In genomic region chr12:32736445-32736844, GRCh38 we compare ENCODE assay signal across 1 cellular context.
TF ChIP-seq lines count a peak whose summit lies in the region.

No MANE protein-coding gene starts in this region.

TF ChIP-seq in K562, 482 proteins besides CTCF, POLR2A, EP300 and RAD21:
- TF ChIP-seq L3MBTL2 (IDR thresholded peaks at IDR 0.05) (no peak), ZNF551 (CRISPR knock-in tag; IDR thresholded peaks at IDR 0.05) (no peak), WHSC1 (IDR thresholded peaks at IDR 0.05; ENCODE audit: low read length) (no peak), SRSF9 (IDR thresholded peaks at IDR 0.05; ENCODE audit: borderline replicate concordance, low read depth, low read length) (no peak), ZNF280A (IDR thresholded peaks at IDR 0.05; ENCODE audit: low read depth, partially characterized antibody) (no peak), ESRRA (IDR thresholded peaks at IDR 0.05; ENCODE audit: borderline replicate concordance, low read depth) (no peak), ZNF507 (tag; conservative IDR thresholded peaks at IDR 0.05) (no peak), ZNF695 (CRISPR knock-in tag; IDR thresholded peaks at IDR 0.05) (no peak), HNRNPLL (IDR thresholded peaks at IDR 0.05; ENCODE audit: low read depth, low read length, poor library complexity, severe bottlenecking) (no peak), NR2F6 (CRISPR knock-in tag; IDR thresholded peaks at IDR 0.05) (no peak), MITF (IDR thresholded peaks at IDR 0.05) (no peak), CLOCK (CRISPR knock-in tag; IDR thresholded peaks at IDR 0.05; ENCODE audit: borderline replicate concordance) (no peak), ZNF282 (CRISPR knock-in tag; IDR thresholded peaks at IDR 0.05) (no peak), ZBTB17 (CRISPR knock-in tag; IDR thresholded peaks at IDR 0.05) (no peak), FOXA3 (CRISPR knock-in tag; conservative IDR thresholded peaks at IDR 0.05 in 1 of 2, IDR thresholded peaks at IDR 0.05 in 1 of 2) (no peak), RHOXF2B (CRISPR knock-in tag; conservative IDR thresholded peaks at IDR 0.05) (no peak), ELF4 (CRISPR knock-in tag; IDR thresholded peaks at IDR 0.05) (no peak), FOXP1 (CRISPR knock-in tag; IDR thresholded peaks at IDR 0.05) (no peak)
- TF ChIP-seq, protein P1, sequence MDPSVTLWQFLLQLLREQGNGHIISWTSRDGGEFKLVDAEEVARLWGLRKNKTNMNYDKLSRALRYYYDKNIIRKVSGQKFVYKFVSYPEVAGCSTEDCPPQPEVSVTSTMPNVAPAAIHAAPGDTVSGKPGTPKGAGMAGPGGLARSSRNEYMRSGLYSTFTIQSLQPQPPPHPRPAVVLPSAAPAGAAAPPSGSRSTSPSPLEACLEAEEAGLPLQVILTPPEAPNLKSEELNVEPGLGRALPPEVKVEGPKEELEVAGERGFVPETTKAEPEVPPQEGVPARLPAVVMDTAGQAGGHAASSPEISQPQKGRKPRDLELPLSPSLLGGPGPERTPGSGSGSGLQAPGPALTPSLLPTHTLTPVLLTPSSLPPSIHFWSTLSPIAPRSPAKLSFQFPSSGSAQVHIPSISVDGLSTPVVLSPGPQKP (CRISPR knock-in tag; IDR thresholded peaks at IDR 0.05), result no peak
